In the genomic region with DNA sequence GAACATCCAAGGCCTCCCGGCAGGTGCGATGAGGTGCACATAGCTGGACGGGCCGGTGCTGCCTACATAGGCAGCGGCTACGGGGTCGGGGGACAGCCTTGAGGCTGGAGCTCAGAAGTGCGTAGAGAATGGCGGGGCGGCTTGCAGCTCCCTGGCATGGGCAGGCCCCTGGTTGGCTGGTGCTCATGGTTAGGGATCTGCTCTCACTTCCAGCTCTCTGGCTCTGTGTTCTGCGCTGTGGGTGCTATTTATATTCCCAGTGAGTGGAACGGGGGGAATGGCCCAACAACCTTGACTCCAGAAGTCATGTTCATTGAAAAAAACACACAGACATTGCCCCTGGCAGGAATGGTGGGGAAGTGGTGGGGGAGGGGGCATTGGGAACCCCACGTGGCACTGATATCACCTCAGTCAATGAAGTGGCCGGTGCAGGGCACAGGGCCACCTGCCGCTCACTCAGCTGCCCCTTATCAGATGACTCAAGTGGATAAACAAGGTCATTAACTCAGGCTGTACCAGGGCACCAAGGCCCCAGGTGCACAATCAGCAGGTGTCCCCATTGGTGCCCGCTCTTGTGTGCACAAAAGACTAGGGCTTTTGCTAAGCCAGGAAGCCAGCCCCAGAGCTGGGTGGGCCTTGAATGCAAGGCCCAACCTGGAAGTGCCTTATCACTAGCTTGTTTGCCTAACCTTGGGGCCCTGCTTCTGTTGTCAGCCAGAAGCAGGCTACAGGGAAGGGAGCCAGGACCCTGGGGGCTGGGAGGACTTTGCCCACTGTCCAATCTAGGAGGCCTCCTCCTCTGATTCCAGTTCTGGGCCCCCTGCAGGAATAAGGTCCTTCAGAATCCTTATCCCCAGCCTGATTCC, we compare ENCODE assay signal across 1 cellular context.
TF ChIP-seq lines count a peak whose summit lies in the region.

A gene with protein sequence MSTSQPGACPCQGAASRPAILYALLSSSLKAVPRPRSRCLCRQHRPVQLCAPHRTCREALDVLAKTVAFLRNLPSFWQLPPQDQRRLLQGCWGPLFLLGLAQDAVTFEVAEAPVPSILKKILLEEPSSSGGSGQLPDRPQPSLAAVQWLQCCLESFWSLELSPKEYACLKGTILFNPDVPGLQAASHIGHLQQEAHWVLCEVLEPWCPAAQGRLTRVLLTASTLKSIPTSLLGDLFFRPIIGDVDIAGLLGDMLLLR (minus strand): TSS at position 222 of the 866 bp plus-strand sequence. CDS start 35 bp downstream, at position 187.

TF ChIP-seq in HepG2, 621 proteins besides CTCF, POLR2A, EP300 and RAD21 (continued from another document and continues in another):
- TF ChIP-seq, protein P1, sequence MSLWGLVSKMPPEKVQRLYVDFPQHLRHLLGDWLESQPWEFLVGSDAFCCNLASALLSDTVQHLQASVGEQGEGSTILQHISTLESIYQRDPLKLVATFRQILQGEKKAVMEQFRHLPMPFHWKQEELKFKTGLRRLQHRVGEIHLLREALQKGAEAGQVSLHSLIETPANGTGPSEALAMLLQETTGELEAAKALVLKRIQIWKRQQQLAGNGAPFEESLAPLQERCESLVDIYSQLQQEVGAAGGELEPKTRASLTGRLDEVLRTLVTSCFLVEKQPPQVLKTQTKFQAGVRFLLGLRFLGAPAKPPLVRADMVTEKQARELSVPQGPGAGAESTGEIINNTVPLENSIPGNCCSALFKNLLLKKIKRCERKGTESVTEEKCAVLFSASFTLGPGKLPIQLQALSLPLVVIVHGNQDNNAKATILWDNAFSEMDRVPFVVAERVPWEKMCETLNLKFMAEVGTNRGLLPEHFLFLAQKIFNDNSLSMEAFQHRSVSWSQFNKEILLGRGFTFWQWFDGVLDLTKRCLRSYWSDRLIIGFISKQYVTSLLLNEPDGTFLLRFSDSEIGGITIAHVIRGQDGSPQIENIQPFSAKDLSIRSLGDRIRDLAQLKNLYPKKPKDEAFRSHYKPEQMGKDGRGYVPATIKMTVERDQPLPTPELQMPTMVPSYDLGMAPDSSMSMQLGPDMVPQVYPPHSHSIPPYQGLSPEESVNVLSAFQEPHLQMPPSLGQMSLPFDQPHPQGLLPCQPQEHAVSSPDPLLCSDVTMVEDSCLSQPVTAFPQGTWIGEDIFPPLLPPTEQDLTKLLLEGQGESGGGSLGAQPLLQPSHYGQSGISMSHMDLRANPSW (CRISPR knock-in tag; IDR thresholded peaks at IDR 0.05; ENCODE audit: borderline replicate concordance) = peak; percentile 99
- TF ChIP-seq ZNF510 (CRISPR knock-in tag; IDR thresholded peaks at IDR 0.05; ENCODE audit: low read depth) (no peak), ZNF205 (CRISPR knock-in tag; IDR thresholded peaks at IDR 0.05) (peak; percentile 73; the same call in 1 of the 2 replicates), SYNCRIP (IDR thresholded peaks at IDR 0.05; ENCODE audit: insufficient read depth, low read depth, low read length) (no peak), ZNF124 (CRISPR knock-in tag; IDR thresholded peaks at IDR 0.05) (peak; percentile 15; the same call in 1 of the 2 replicates), SOX5 (CRISPR knock-in tag; IDR thresholded peaks at IDR 0.05; ENCODE audit: borderline replicate concordance) (peak; percentile 93), NAIF1 (CRISPR knock-in tag; IDR thresholded peaks at IDR 0.05; ENCODE audit: borderline replicate concordance) (no peak), ZNF720 (CRISPR knock-in tag; IDR thresholded peaks at IDR 0.05) (no peak), RFXAP (CRISPR knock-in tag; IDR thresholded peaks at IDR 0.05; ENCODE audit: borderline replicate concordance) (peak; percentile 98), CENPT (CRISPR knock-in tag; IDR thresholded peaks at IDR 0.05; ENCODE audit: low read depth) (peak; percentile 84), REPIN1 (CRISPR knock-in tag; IDR thresholded peaks at IDR 0.05; ENCODE audit: borderline replicate concordance, low read depth) (peak; percentile 87; the same call in 1 of the 2 replicates), ZNF362 (CRISPR knock-in tag; IDR thresholded peaks at IDR 0.05; ENCODE audit: borderline replicate concordance) (peak; percentile 99), HOXA7 (CRISPR knock-in tag; IDR thresholded peaks at IDR 0.05) (no peak), ZNF335 (CRISPR knock-in tag; IDR thresholded peaks at IDR 0.05) (peak; percentile 97), SNAPC2 (CRISPR knock-in tag; IDR thresholded peaks at IDR 0.05) (no peak; the same call in 1 of the 2 replicates), CBX2 (IDR thresholded peaks at IDR 0.05; ENCODE audit: low read depth, low read length) (no peak), CBX2 (CRISPR knock-in tag; IDR thresholded peaks at IDR 0.05; ENCODE audit: low read depth) (no peak), ZNF724P (CRISPR knock-in tag; IDR thresholded peaks at IDR 0.05; ENCODE audit: borderline replicate concordance) (no peak), JUND (CRISPR knock-in tag; IDR thresholded peaks at IDR 0.05) (peak; percentile 96), FOXK2 (IDR thresholded peaks at IDR 0.05) (peak; percentile 98), ZSCAN20 (CRISPR knock-in tag; IDR thresholded peaks at IDR 0.05; ENCODE audit: borderline replicate concordance) (no peak), KLF9 (CRISPR knock-in tag; IDR thresholded peaks at IDR 0.05; ENCODE audit: low read depth) (no peak; the same call in 1 of the 2 replicates), ZSCAN31 (CRISPR knock-in tag; IDR thresholded peaks at IDR 0.05; ENCODE audit: low read depth) (peak; percentile 64; the same call in 1 of the 2 replicates), ZNF891 (CRISPR knock-in tag; IDR thresholded peaks at IDR 0.05) (peak; percentile 78), HOXD1 (CRISPR knock-in tag; IDR thresholded peaks at IDR 0.05) (peak; percentile 83; the same call in 1 of the 2 replicates), ZNF746 (CRISPR knock-in tag; IDR thresholded peaks at IDR 0.05) (peak; percentile 96), RARG (CRISPR knock-in tag; IDR thresholded peaks at IDR 0.05; ENCODE audit: low read depth) (peak; percentile 88; the same call in 1 of the 2 replicates), NFE2L1 (CRISPR knock-in tag; IDR thresholded peaks at IDR 0.05; ENCODE audit: borderline replicate concordance) (0 out of 2 replicates have a peak, but pooled peaks have one; percentile 11), CHD2 (IDR thresholded peaks at IDR 0.05; ENCODE audit: low read depth, low read length) (peak; percentile 61), ZZZ3 (CRISPR knock-in tag; IDR thresholded peaks at IDR 0.05; ENCODE audit: borderline replicate concordance) (no peak; the same call in 1 of the 2 replicates), MNT (IDR thresholded peaks at IDR 0.05) (peak; percentile 93), SP4 (CRISPR knock-in tag; IDR thresholded peaks at IDR 0.05) (peak; percentile 82), TAF1 (CRISPR knock-in tag; IDR thresholded peaks at IDR 0.05) (peak; percentile 96), ZNF790 (CRISPR knock-in tag; IDR thresholded peaks at IDR 0.05; ENCODE audit: borderline replicate concordance) (peak; percentile 79; the same call in 1 of the 2 replicates), HMG20A (CRISPR knock-in tag; IDR thresholded peaks at IDR 0.05; ENCODE audit: borderline replicate concordance) (peak; percentile 92), ARID2 (CRISPR knock-in tag; IDR thresholded peaks at IDR 0.05; ENCODE audit: borderline replicate concordance) (no peak), ZFP37 (CRISPR knock-in tag; IDR thresholded peaks at IDR 0.05; ENCODE audit: borderline replicate concordance) (peak; percentile 31), SIN3A (IDR thresholded peaks at IDR 0.05; ENCODE audit: borderline replicate concordance, low read depth, low read length) (peak; percentile 19; the same call in 1 of the 2 replicates), ZNF597 (CRISPR knock-in tag; IDR thresholded peaks at IDR 0.05) (no peak), PPARG (CRISPR knock-in tag; conservative IDR thresholded peaks at IDR 0.05) (peak; percentile 92), TEAD3 (CRISPR knock-in tag; optimal IDR thresholded peaks at IDR 0.05; ENCODE audit: borderline replicate concordance) (peak; percentile 82), JUN (CRISPR knock-in tag; IDR thresholded peaks at IDR 0.05) (peak; percentile 95), STAG1 (CRISPR knock-in tag; IDR thresholded peaks at IDR 0.05) (peak; percentile 40), MTA3 (CRISPR knock-in tag; IDR thresholded peaks at IDR 0.05) (no peak), ZNF446 (CRISPR knock-in tag; IDR thresholded peaks at IDR 0.05) (0 out of 2 replicates have a peak, but pooled peaks have one; percentile 5), ZNF138 (CRISPR knock-in tag; IDR thresholded peaks at IDR 0.05; ENCODE audit: low read depth) (no peak), SIX4 (CRISPR knock-in tag; IDR thresholded peaks at IDR 0.05) (no peak; the same call in none of the 2 replicates)
- TF ChIP-seq, protein P2, sequence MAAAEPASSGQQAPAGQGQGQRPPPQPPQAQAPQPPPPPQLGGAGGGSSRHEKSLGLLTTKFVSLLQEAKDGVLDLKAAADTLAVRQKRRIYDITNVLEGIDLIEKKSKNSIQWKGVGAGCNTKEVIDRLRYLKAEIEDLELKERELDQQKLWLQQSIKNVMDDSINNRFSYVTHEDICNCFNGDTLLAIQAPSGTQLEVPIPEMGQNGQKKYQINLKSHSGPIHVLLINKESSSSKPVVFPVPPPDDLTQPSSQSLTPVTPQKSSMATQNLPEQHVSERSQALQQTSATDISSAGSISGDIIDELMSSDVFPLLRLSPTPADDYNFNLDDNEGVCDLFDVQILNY (CRISPR knock-in tag; conservative IDR thresholded peaks at IDR 0.05) = no peak
- TF ChIP-seq, protein P3, sequence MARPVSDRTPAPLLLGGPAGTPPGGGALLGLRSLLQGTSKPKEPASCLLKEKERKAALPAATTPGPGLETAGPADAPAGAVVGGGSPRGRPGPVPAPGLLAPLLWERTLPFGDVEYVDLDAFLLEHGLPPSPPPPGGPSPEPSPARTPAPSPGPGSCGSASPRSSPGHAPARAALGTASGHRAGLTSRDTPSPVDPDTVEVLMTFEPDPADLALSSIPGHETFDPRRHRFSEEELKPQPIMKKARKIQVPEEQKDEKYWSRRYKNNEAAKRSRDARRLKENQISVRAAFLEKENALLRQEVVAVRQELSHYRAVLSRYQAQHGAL (CRISPR knock-in tag; IDR thresholded peaks at IDR 0.05; ENCODE audit: not compliant biosample characterization) = no peak
- TF ChIP-seq, protein P4, sequence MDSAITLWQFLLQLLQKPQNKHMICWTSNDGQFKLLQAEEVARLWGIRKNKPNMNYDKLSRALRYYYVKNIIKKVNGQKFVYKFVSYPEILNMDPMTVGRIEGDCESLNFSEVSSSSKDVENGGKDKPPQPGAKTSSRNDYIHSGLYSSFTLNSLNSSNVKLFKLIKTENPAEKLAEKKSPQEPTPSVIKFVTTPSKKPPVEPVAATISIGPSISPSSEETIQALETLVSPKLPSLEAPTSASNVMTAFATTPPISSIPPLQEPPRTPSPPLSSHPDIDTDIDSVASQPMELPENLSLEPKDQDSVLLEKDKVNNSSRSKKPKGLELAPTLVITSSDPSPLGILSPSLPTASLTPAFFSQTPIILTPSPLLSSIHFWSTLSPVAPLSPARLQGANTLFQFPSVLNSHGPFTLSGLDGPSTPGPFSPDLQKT (CRISPR knock-in tag; IDR thresholded peaks at IDR 0.05; ENCODE audit: borderline replicate concordance) = no peak
- TF ChIP-seq, protein P5, sequence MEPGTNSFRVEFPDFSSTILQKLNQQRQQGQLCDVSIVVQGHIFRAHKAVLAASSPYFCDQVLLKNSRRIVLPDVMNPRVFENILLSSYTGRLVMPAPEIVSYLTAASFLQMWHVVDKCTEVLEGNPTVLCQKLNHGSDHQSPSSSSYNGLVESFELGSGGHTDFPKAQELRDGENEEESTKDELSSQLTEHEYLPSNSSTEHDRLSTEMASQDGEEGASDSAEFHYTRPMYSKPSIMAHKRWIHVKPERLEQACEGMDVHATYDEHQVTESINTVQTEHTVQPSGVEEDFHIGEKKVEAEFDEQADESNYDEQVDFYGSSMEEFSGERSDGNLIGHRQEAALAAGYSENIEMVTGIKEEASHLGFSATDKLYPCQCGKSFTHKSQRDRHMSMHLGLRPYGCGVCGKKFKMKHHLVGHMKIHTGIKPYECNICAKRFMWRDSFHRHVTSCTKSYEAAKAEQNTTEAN (CRISPR knock-in tag; conservative IDR thresholded peaks at IDR 0.05) = peak; percentile 94
- TF ChIP-seq, protein P6, sequence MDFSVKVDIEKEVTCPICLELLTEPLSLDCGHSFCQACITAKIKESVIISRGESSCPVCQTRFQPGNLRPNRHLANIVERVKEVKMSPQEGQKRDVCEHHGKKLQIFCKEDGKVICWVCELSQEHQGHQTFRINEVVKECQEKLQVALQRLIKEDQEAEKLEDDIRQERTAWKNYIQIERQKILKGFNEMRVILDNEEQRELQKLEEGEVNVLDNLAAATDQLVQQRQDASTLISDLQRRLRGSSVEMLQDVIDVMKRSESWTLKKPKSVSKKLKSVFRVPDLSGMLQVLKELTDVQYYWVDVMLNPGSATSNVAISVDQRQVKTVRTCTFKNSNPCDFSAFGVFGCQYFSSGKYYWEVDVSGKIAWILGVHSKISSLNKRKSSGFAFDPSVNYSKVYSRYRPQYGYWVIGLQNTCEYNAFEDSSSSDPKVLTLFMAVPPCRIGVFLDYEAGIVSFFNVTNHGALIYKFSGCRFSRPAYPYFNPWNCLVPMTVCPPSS (IDR thresholded peaks at IDR 0.05) = no peak
- TF ChIP-seq, protein P7, sequence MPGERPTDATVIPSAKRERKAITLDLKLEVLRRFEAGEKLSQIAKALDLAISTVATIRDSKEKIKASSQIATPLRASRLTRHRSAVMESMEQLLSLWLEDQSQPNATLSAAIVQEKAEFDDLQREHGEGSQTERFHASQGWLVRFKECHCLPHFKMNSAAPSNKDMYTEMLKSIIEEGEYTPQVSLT (CRISPR knock-in tag; IDR thresholded peaks at IDR 0.05; ENCODE audit: borderline replicate concordance, low read depth) = no peak
